Comparison of ENCODE assay signal across 14 cellular contexts in genomic region chr4:20015825-20016224, GRCh38.
"Had no signal": no experiment of that assay in that cellular context is flagged by ENCODE, and none has a peak within 500 bp of the region (broad histone marks: within the 10 kb centered on the region; RNA-seq: fewer than 3 reads in every experiment).

No MANE protein-coding gene starts in this region.

- H3K4me1 ChIP-seq: pancreas, thyroid gland, uterus had no signal

- H3K4me3 ChIP-seq: pancreas, thyroid gland, uterus had no signal

- H3K27ac ChIP-seq: foreskin keratinocyte, pancreas, thyroid gland, uterus had no signal

- DNase-seq: activated CD4-positive, alpha-beta T cell treated with anti-CD3 and anti-CD28 coated beads, Interleukin-2, amount 10 ng/mL, durations not matched to agents 7 days and 5 days; activated naive CD4-positive, alpha-beta T cell treated with anti-CD3 and anti-CD28 coated beads, Interleukin-2, amount 10 ng/mL, durations not matched to agents 7 days and 5 days; activated T-cell treated with anti-CD3 and anti-CD28 coated beads for 4 hours; central memory CD4-positive, alpha-beta T cell; effector memory CD8-positive, alpha-beta T cell; foreskin keratinocyte; nephron progenitor cell; pancreas; T-helper 17 cell; thyroid gland; uterus had no signal

- H3K9me3 ChIP-seq: pancreas, thyroid gland, uterus had no signal

- ATAC-seq: activated T-helper 17 cell treated with anti-CD3 and anti-CD28 coated beads, Interleukin-2, amount 50 U/mL, for 72 hours; effector memory CD8-positive, alpha-beta T cell; foreskin keratinocyte; left lobe of liver; pancreas; T-helper 17 cell; WTC11 had no signal

- H3K27me3 ChIP-seq: foreskin keratinocyte, pancreas, thyroid gland, uterus had no signal

- H3K36me3 ChIP-seq: pancreas, thyroid gland, uterus had no signal
